In the genomic region with DNA sequence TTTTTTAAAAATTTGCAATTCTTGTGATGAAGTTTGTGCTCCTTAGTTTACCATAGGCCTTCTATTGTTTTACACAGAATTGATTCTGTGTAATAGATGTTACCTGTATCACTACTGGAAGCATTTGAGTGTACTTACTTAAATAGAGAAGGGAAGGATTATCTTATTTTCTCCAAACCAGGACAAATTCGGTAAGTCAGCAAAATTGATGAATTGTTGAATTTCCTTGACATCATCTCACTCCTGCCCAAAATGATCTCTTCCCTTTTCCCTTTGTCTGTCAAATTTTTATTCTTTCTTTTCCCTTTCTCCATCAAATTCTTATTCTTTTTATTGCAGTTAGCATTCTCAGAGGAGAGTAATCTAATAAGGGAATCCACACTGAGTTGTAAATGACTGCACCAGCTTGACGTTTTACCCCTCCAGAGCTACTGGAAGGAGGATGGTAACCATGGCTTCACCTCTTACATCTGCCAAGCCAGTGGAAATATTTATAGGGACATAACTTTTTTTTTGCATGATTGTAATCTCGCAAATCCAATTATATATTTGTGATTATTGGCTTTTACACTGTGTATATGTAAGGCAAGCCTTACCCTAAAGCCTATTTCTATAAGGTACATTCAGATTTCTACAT, we compare ENCODE assay signal across 28 cellular contexts. TPM values are rescaled to one million over a fixed set of nuclear protein-coding genes. Genes with fewer than 3 reads are reported as not detected.
"Had no signal": no experiment of that assay in that cellular context is flagged by ENCODE, and none has a peak within 500 bp of the region (broad histone marks: within the 10 kb centered on the region; RNA-seq: fewer than 3 reads in every experiment).

No MANE protein-coding gene starts in this region.

- H3K4me3 ChIP-seq: cardiac muscle cell, Peyer's patch, SJSA1 had no signal

- ATAC-seq: activated CD8-positive, alpha-beta memory T cell treated with anti-CD3 and anti-CD28 coated beads, Interleukin-2, amount 10 ng/mL, durations not matched to agents 7 days and 5 days; activated naive CD4-positive, alpha-beta T cell treated with anti-CD3 and anti-CD28 coated beads, Interleukin-2, amount 50 U/mL, for 72 hours; activated naive CD8-positive, alpha-beta T cell treated with anti-CD3 and anti-CD28 coated beads, Interleukin-2, amount 50 U/mL, for 24 hours; T-cell had no signal

- DNase-seq: activated B cell treated with CpG ODN at 0.5 μM for 24 hours; activated CD4-positive, alpha-beta T cell treated with anti-CD3 and anti-CD28 coated beads for 1 hour; activated CD4-positive, alpha-beta T cell treated with anti-CD3 and anti-CD28 coated beads, Interleukin-2, amount 50 U/mL, for 48 hours; activated CD8-positive, alpha-beta memory T cell treated with anti-CD3 and anti-CD28 coated beads, Interleukin-2, amount 10 ng/mL, durations not matched to agents 7 days and 5 days; activated effector memory CD4-positive, alpha-beta T cell treated with Interleukin-2 at 50 U/mL for 16 hours; activated naive CD4-positive, alpha-beta T cell; activated naive CD8-positive, alpha-beta T cell treated with anti-CD3 and anti-CD28 coated beads, Interleukin-2, amount 50 U/mL, for 24 hours; activated T-cell treated with anti-CD3 and anti-CD28 coated beads, Interleukin-2, amount 50 U/mL, for 24 hours; amniotic stem cell; brain microvascular endothelial cell; Kasumi-1; KBM-7; NCI-H1105 treated with DMSO at 0.1 percent for 48 hours; NCI-H1436 treated with DMSO at 0.1 percent for 48 hours; NCI-H187; NCI-H2081; NCI-H510A treated with DMSO at 0.1 percent for 48 hours; Peyer's patch; SHP77; T-cell; T-helper 2 cell; T1000 had no signal

- H3K36me3 ChIP-seq: brain microvascular endothelial cell, cardiac muscle cell, Peyer's patch, SJSA1 had no signal

- H3K27me3 ChIP-seq: brain microvascular endothelial cell, cardiac muscle cell, Peyer's patch, SJSA1 had no signal

- H3K4me1 ChIP-seq: Peyer's patch, SJSA1 had no signal

- H3K27ac ChIP-seq: brain microvascular endothelial cell, cardiac muscle cell, Peyer's patch, RWPE1, SJSA1 had no signal

- H3K9me3 ChIP-seq: Peyer's patch, SJSA1 had no signal

RNA-seq across cellular contexts. Expression of gene HAND2, which starts 42.6 kb away (rescaled TPM):
- total RNA-seq: activated B cell treated with CpG ODN at 0.5 μM for 24 hours; activated CD4-positive, alpha-beta T cell treated with anti-CD3 and anti-CD28 coated beads, Interleukin-2, amount 10 ng/mL, durations not matched to agents 24 days and 14 days; activated CD8-positive, alpha-beta memory T cell treated with anti-CD3 and anti-CD28 coated beads, Interleukin-2, amount 10 ng/mL, durations not matched to agents 7 days and 5 days; activated naive CD4-positive, alpha-beta T cell treated with anti-CD3 and anti-CD28 coated beads, Interleukin-2, amount 50 U/mL, for 72 hours; activated T-helper 1 cell treated with anti-CD3 and anti-CD28 coated beads, Interleukin-12 subunit alpha, Interleukin-12 subunit beta, Interleukin-2, Interleukin-4 antibody, amounts not matched to agents 30 ng/mL and 10 ng/mL and 1 ng/mL, durations not matched to agents 14 hours and 24 hours and 36 hours; SJSA1; T-cell had no signal
